8 cellular contexts compared by ENCODE assay signal in the genomic region with DNA sequence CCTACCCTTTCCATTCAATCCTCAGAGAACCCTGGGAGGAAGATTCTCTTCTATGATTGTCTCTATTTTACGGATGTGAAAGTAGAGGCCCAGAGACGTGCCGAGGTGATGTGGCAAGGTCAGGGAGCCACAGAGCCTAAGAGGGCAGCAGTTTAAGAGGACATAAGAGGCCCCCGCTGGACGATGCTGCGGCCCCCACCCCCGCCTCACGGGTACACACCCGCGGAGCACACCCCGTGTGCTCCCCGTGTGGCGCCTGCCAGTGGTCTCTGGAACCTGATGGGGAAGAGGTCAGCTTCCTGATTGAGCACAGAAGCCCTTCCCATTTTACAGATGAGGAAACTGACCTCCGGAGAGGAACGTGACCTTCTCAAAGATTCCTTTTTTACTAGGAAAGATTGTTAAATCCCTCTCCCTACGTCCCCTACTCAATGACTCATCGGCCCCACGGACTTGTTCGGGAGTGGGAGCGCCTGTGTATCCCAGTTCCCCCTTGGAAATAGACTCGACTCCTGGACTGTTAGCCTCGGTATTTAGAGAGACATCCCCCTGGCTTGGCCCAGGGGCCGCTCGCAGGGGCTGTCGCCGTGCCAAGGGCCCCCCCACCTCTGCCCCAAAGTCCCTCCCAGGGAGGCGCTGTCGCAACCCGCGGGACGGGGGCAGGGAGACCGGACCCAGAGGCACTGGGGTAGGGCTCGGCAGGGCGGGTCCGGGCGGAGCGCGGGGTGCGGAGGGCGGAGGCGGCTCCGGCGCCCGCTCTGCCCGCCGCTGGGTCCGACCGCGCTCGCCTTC. TPM values are rescaled to one million over a fixed set of nuclear protein-coding genes. Genes with fewer than 3 reads are reported as not detected.
DNase-seq lines count a peak whose midpoint lies in the region; ATAC-seq and TF ChIP-seq lines count a peak whose summit lies in the region.

A gene with protein sequence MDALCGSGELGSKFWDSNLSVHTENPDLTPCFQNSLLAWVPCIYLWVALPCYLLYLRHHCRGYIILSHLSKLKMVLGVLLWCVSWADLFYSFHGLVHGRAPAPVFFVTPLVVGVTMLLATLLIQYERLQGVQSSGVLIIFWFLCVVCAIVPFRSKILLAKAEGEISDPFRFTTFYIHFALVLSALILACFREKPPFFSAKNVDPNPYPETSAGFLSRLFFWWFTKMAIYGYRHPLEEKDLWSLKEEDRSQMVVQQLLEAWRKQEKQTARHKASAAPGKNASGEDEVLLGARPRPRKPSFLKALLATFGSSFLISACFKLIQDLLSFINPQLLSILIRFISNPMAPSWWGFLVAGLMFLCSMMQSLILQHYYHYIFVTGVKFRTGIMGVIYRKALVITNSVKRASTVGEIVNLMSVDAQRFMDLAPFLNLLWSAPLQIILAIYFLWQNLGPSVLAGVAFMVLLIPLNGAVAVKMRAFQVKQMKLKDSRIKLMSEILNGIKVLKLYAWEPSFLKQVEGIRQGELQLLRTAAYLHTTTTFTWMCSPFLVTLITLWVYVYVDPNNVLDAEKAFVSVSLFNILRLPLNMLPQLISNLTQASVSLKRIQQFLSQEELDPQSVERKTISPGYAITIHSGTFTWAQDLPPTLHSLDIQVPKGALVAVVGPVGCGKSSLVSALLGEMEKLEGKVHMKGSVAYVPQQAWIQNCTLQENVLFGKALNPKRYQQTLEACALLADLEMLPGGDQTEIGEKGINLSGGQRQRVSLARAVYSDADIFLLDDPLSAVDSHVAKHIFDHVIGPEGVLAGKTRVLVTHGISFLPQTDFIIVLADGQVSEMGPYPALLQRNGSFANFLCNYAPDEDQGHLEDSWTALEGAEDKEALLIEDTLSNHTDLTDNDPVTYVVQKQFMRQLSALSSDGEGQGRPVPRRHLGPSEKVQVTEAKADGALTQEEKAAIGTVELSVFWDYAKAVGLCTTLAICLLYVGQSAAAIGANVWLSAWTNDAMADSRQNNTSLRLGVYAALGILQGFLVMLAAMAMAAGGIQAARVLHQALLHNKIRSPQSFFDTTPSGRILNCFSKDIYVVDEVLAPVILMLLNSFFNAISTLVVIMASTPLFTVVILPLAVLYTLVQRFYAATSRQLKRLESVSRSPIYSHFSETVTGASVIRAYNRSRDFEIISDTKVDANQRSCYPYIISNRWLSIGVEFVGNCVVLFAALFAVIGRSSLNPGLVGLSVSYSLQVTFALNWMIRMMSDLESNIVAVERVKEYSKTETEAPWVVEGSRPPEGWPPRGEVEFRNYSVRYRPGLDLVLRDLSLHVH (N-terminal part only) (plus strand): TSS at position 759 of the 792 bp plus-strand sequence. CDS start 56 bp downstream, outside the sequence.

- TF ChIP-seq CTCF in GM06990 (IDR thresholded peaks at IDR 0.05; ENCODE audit: insufficient read depth, low read length, poor library complexity, severe bottlenecking), result no peak
- no peak for TF ChIP-seq CTCF in RWPE1 (conservative IDR thresholded peaks at IDR 0.05; ENCODE audit: low read depth)
- TF ChIP-seq CTCF in fibroblast of the aortic adventitia (IDR thresholded peaks at IDR 0.05; ENCODE audit: insufficient read depth, low read length), result no peak
- no peak for TF ChIP-seq CTCF in osteoblast (IDR thresholded peaks at IDR 0.05; ENCODE audit: extremely low read depth, low read depth, low read length)

- CTCF ChIA-PET in RWPE1 (lab: Yijun Ruan, JAX), result interaction anchor here (0.6 to 1.4 kb wide), 2 partner anchors 62 to 84 kb away, joined by 4 to 6 read pairs; no protein-coding TSS in a partner anchor

- peak within 1 kb of the TSS; percentile 53 for H2AFZ ChIP-seq in osteoblast (ENCODE audit: low read length)

- intact Hi-C loops in head of caudate nucleus (cut with DNase I), result no loop called here

- H3K4me3 ChIP-seq in GM06990 (replicated peaks; ENCODE audit: low read depth, low read length) (peak within 1 kb of the TSS; percentile 60), fibroblast of the aortic adventitia (ENCODE audit: low read depth, low read length) (peak within 1 kb of the TSS; percentile 57), osteoblast (ENCODE audit: insufficient read depth, low read length) (peak within 1 kb of the TSS; percentile 75)

- no peaks in the 10 kb centered on the region for H3K36me3 ChIP-seq in GM06990 (ENCODE audit: control insufficient read depth, insufficient read depth, low read length)
- H3K36me3 ChIP-seq in osteoblast (ENCODE audit: insufficient read depth, low read length), result no peaks in the 10 kb centered on the region

- peaks cover 3% of the 10 kb centered on the region for H3K79me2 ChIP-seq in osteoblast (ENCODE audit: insufficient read depth, low read length)

- DNase-seq in GM06990 (ENCODE audit: extremely low read depth, insufficient read length) (no peak), RWPE1 (ENCODE audit: low spot score) (peak; percentile 68), fibroblast of the aortic adventitia (ENCODE audit: low read depth) (peak; percentile 38), osteoblast (ENCODE audit: insufficient read length, low spot score, missing footprints) (peak; percentile 92), DMS79 treated with DMSO at 0.1 percent for 48 hours (lab: John Stamatoyannopoulos, UW) (no peak), DMS79 (lab: John Stamatoyannopoulos, UW) (no peak), head of caudate nucleus (no peak)

- no peaks in the 10 kb centered on the region for H3K9me3 ChIP-seq in osteoblast (ENCODE audit: low read depth, low read length)

- H4K20me1 ChIP-seq in osteoblast (ENCODE audit: insufficient read depth, low read length), result no peaks in the 10 kb centered on the region

- peaks cover 59% of the 10 kb centered on the region for H3K4me1 ChIP-seq in osteoblast (ENCODE audit: insufficient read depth, low read length)

- POLR2A ChIA-PET in RWPE1 (lab: Yijun Ruan, JAX; ENCODE audit: low non-redundant PET), result no interaction called here

- H3K4me2 ChIP-seq in osteoblast (ENCODE audit: insufficient read depth, low read length), result peak within 1 kb of the TSS; percentile 84

- ATAC-seq in HG03045 (IDR thresholded peaks at IDR 0.05; ENCODE audit: unreplicated experiment), result no peak

- H3K27me3 ChIP-seq in GM06990 (replicated peaks; ENCODE audit: control insufficient read depth, insufficient read depth, low read length), result no peaks in the 10 kb centered on the region
- no peaks in the 10 kb centered on the region for H3K27me3 ChIP-seq in osteoblast (ENCODE audit: insufficient read depth, low read length)

- peak within 1 kb of the TSS; percentile 98 for H3K27ac ChIP-seq in RWPE1
- no peak within 1 kb of the TSS for H3K27ac ChIP-seq in osteoblast (ENCODE audit: low read depth, low read length)

RNA-seq across cellular contexts. Expression of the gene that starts here (rescaled TPM):
- 1.4 and 12.5 TPM in 2 replicates for total RNA-seq in fibroblast of the aortic adventitia (ENCODE audit: low replicate concordance)
- 12.4 and 28.6 TPM in 2 replicates for total RNA-seq in osteoblast

Comparison
In these comparisons a context has a peak if more than half of its experiments do, and no peak if none do; other contexts are left out.
1. DNase-seq: peak in RWPE1 (single experiment), fibroblast of the aortic adventitia (single experiment) and osteoblast (single experiment); none in GM06990 (single experiment), DMS79 treated with DMSO at 0.1 percent for 48 hours (single experiment), DMS79 (single experiment) and head of caudate nucleus (0 of 42).
2. Peak in every context shown above with its lines, with median percentiles within 50 percentile points of each other: H3K4me3 ChIP-seq.